20 cellular contexts compared by ENCODE assay signal in the genomic region with DNA sequence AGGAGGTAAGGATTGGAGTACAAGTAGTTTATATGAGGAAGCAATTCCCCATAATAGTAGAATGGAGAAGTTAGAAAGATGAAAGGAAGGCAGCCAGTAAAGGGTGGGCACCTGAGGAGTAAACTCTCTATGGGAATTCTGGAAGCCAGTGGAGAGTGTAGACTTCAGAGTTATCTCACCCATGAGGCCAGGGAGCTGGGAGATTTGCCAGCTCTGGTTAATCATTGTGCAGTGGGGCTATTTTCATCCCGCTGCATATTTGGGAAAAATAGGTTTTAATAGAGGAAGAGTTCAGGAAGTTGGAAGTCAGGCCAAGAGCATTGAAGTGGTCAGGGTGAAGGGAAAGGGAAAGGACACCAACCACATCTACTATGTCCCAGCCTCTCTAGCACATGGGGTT.
DNase-seq lines count a peak whose midpoint lies in the region; TF ChIP-seq lines count a peak whose summit lies in the region.
"Had no signal": no experiment of that assay in that cellular context is flagged by ENCODE, and none has a peak within 500 bp of the region (broad histone marks: within the 10 kb centered on the region; RNA-seq: fewer than 3 reads in every experiment).

No MANE protein-coding gene starts in this region.

- 57 to 77% methylated on average over 1 of the region's 1 CpG for WGBS in lower leg skin, 2 donors

- H3K4me1 Mint-ChIP-seq in progenitor cell of endocrine pancreas (ENCODE audit: low read depth) = no peaks in the 10 kb centered on the region
- H3K4me1 Mint-ChIP-seq: CD14-positive monocyte; CD8-positive, alpha-beta memory T cell had no signal

- H3K4me3 Mint-ChIP-seq in progenitor cell of endocrine pancreas (ENCODE audit: low read depth) = no peak overlapping the region
- H3K4me3 Mint-ChIP-seq: CD14-positive monocyte; CD4-positive, alpha-beta T cell; CD8-positive, alpha-beta memory T cell had no signal

- TF ChIP-seq POLR2A in lower leg skin (IDR thresholded peaks at IDR 0.05) = no peak

- intact Hi-C loops in lower leg skin (cut with DNase I; ENCODE audit: low total_unique reads) = no loop called here

- peak overlapping the region; percentile 82 for H3K27ac Mint-ChIP-seq in progenitor cell of endocrine pancreas
- H3K27ac Mint-ChIP-seq: CD14-positive monocyte; CD4-positive, alpha-beta T cell; CD8-positive, alpha-beta memory T cell had no signal

- no peaks in the 10 kb centered on the region for H3K36me3 Mint-ChIP-seq in progenitor cell of endocrine pancreas (ENCODE audit: insufficient read depth)
- H3K36me3 Mint-ChIP-seq: CD14-positive monocyte; CD8-positive, alpha-beta memory T cell had no signal

- peak; percentile 15 for DNase-seq in DMS53 (lab: John Stamatoyannopoulos, UW)
- DNase-seq in DMS53 treated with DMSO at 0.1 percent for 48 hours (lab: John Stamatoyannopoulos, UW; ENCODE audit: unreplicated experiment) = no peak
- DNase-seq in kidney tubule cell (ENCODE audit: low spot score) = peak; percentile 40
- no peak for DNase-seq in progenitor cell of endocrine pancreas (ENCODE audit: low spot score, unreplicated experiment)
- no peak for DNase-seq in activated CD4-positive, alpha-beta T cell treated with anti-CD3 and anti-CD28 coated beads, Interleukin-2, amount 50 U/mL, for 48 hours
- DNase-seq in nucleus accumbens (lab: John Stamatoyannopoulos, UW) = no peak
- DNase-seq in lower leg skin (ENCODE audit: low spot score in 2 of 2) = no peak
- DNase-seq: AML-193; BE2C; CD4-positive, alpha-beta T cell; CD8-positive, alpha-beta memory T cell; DMS 273 treated with DMSO at 0.1 percent for 48 hours; DND-41; GOT3; H7; HCEC 1CT had no signal

- H3K9me3 Mint-ChIP-seq in progenitor cell of endocrine pancreas (ENCODE audit: low read depth) = no peaks in the 10 kb centered on the region

- H3K27ac ChIP-seq in VCaP = peak overlapping the region; percentile 4; the same call in 1 of the 2 replicates
- H3K27ac ChIP-seq: 22Rv1; BLaER1 treated with 17β-estradiol and CSF1 and Interleukin-3, amounts not matched to agents 10 nM and 100 nM had no signal

- no peak overlapping the region for H3K4me3 ChIP-seq in lower leg skin (ENCODE audit: low read depth, poor library complexity, severe bottlenecking)
- H3K4me3 ChIP-seq: BLaER1 treated with 17β-estradiol and CSF1 and Interleukin-3, amounts not matched to agents 10 nM and 100 nM had no signal

- TF ChIP-seq CTCF in VCaP (conservative IDR thresholded peaks at IDR 0.05) (no peak), progenitor cell of endocrine pancreas (IDR thresholded peaks at IDR 0.05; ENCODE audit: unreplicated experiment) (no peak), lower leg skin (IDR thresholded peaks at IDR 0.05) (no peak)

- peaks cover 3% of the 10 kb centered on the region for H3K27me3 Mint-ChIP-seq in progenitor cell of endocrine pancreas
- H3K27me3 Mint-ChIP-seq: CD4-positive, alpha-beta T cell; CD8-positive, alpha-beta memory T cell had no signal

Comparison
In these comparisons a context has a peak if more than half of its experiments do, and no peak if none do; other contexts are left out.
1. DNase-seq: peak in DMS53 (single experiment) and kidney tubule cell (single experiment); none in DMS53 treated with DMSO at 0.1 percent for 48 hours (single experiment), progenitor cell of endocrine pancreas (single experiment), activated CD4-positive, alpha-beta T cell treated with anti-CD3 and anti-CD28 coated beads, Interleukin-2, amount 50 U/mL, for 48 hours (0 of 2), nucleus accumbens (0 of 56) and lower leg skin (0 of 2).